ENCODE assay signal across 8 cellular contexts in genomic region chr6:30556714-30556963, GRCh38. TPM values are rescaled to one million over a fixed set of nuclear protein-coding genes. Genes with fewer than 3 reads are reported as not detected.
DNase-seq lines count a peak whose midpoint lies in the region; ATAC-seq and TF ChIP-seq lines count a peak whose summit lies in the region.

No MANE protein-coding gene starts in this region.

- H3K36me3 ChIP-seq in HAP-1 (replicated peaks): peaks cover 37% of the 10 kb centered on the region
- H3K36me3 ChIP-seq in WERI-Rb-1: peaks cover 67% of the 10 kb centered on the region
- H3K36me3 ChIP-seq in duodenal mucosa (ENCODE audit: control insufficient read depth in 1 of 2, insufficient read depth in 2 of 2, low read length in 2 of 2): peaks cover 0 to 32% of the 10 kb centered on the region in 2 donors
- H3K36me3 ChIP-seq in naive thymus-derived CD4-positive, alpha-beta T cell (ENCODE audit: control insufficient read depth in 2 of 3, insufficient read depth in 3 of 3, low read length in 3 of 3): peaks cover 0 to 43% (median 0%) of the 10 kb centered on the region in 3 experiments
- H3K36me3 ChIP-seq in subcutaneous abdominal adipose tissue (ENCODE audit: control insufficient read depth in 5 of 5, insufficient read depth in 5 of 5, low read length in 5 of 5): peaks cover 6 to 40% (median 28%) of the 10 kb centered on the region in 5 donors

- peaks cover 25 to 59% (median 45%) of the 10 kb centered on the region in 7 donors for H3K4me1 Mint-ChIP-seq in naive thymus-derived CD4-positive, alpha-beta T cell

- ATAC-seq in naive thymus-derived CD4-positive, alpha-beta T cell: no peak
- ATAC-seq in GM21723 (IDR thresholded peaks at IDR 0.05; ENCODE audit: unreplicated experiment) (no peak), GM21423 (IDR thresholded peaks at IDR 0.05; ENCODE audit: unreplicated experiment) (no peak)

- H3K27me3 ChIP-seq in HAP-1 (ENCODE audit: low read depth) (no peaks in the 10 kb centered on the region), WERI-Rb-1 (ENCODE audit: insufficient read depth, low read depth, severe bottlenecking) (no peaks in the 10 kb centered on the region), duodenal mucosa (ENCODE audit: control insufficient read depth in 1 of 2, insufficient read depth in 2 of 2, low read length in 2 of 2) (no peaks in the 10 kb centered on the region), subcutaneous abdominal adipose tissue (ENCODE audit: control insufficient read depth in 5 of 5, insufficient read depth in 4 of 5, low read length in 5 of 5) (no peaks in the 10 kb centered on the region)
- no peaks in the 10 kb centered on the region for H3K27me3 ChIP-seq in naive thymus-derived CD4-positive, alpha-beta T cell (ENCODE audit: control insufficient read depth in 2 of 2, insufficient read depth in 2 of 2, low read length in 2 of 2)

- H3K4me1 ChIP-seq in HAP-1 (peaks cover 10% of the 10 kb centered on the region), duodenal mucosa (ENCODE audit: control insufficient read depth in 1 of 2, insufficient read depth in 2 of 2, low read length in 2 of 2) (peaks cover 9 to 18% of the 10 kb centered on the region in 2 donors), subcutaneous abdominal adipose tissue (ENCODE audit: control insufficient read depth in 5 of 5, insufficient read depth in 5 of 5, low read length in 5 of 5) (peaks cover 6 to 35% (median 28%) of the 10 kb centered on the region in 5 donors)
- peaks cover 8 to 19% of the 10 kb centered on the region in 2 donors for H3K4me1 ChIP-seq in naive thymus-derived CD4-positive, alpha-beta T cell (ENCODE audit: control insufficient read depth in 2 of 2, insufficient read depth in 2 of 2, low read length in 2 of 2)

- peak overlapping the region; percentile 67 to 91 for H3K9ac ChIP-seq in duodenal mucosa (ENCODE audit: low read depth in 1 of 2, low read length in 2 of 2)
- H3K9ac ChIP-seq in subcutaneous abdominal adipose tissue (ENCODE audit: low read length in 5 of 5): peak overlapping the region; percentile 73 to 90 (median 77)

- no peak for TF ChIP-seq CTCF in WERI-Rb-1 (IDR thresholded peaks at IDR 0.05; ENCODE audit: low read depth, low read length)

- in situ Hi-C loops in HAP-1 (cut with MboI; ENCODE audit: low sequenced_read_pairs): no loop called here

- intact Hi-C loops in naive thymus-derived CD4-positive, alpha-beta T cell (cut with micrococcal nuclease): loop anchor here (1.0 to 5.0 kb wide), 18 partner anchors 12 to 1066 kb away; partner anchors contain the start of genes ABCF1 (in 2 of the 2), HLA-E (in 2 of the 2), MRPS18B (in 2 of the 2) and PPP1R10 (in 2 of the 2)

- H3K4me3 Mint-ChIP-seq in naive thymus-derived CD4-positive, alpha-beta T cell: peak overlapping the region; percentile 92 to 100 (median 98)

- H3K4me3 ChIP-seq in HAP-1 (peak overlapping the region; percentile 92), WERI-Rb-1 (ENCODE audit: low read depth, low read length) (peak overlapping the region; percentile 81), duodenal mucosa (ENCODE audit: low read depth in 1 of 2, low read length in 2 of 2) (peak overlapping the region; percentile 98 to 100), subcutaneous abdominal adipose tissue (ENCODE audit: low read depth in 1 of 5, low read length in 5 of 5) (peak overlapping the region; percentile 94 to 97 (median 97))
- peak overlapping the region; percentile 97 for H3K4me3 ChIP-seq in naive thymus-derived CD4-positive, alpha-beta T cell (ENCODE audit: low read length)

- POLR2A ChIA-PET in naive thymus-derived CD4-positive, alpha-beta T cell (lab: Charles Lee): interaction anchor here (0.9 to 7.0 kb wide), 18 partner anchors 8 to 231 kb away, joined by 3 to 108 read pairs (median 5); partner anchors contain the start of genes ABCF1, MRPS18B, PPP1R10 and TRIM39

- H3K9me3 ChIP-seq in HAP-1: no peaks in the 10 kb centered on the region
- H3K9me3 ChIP-seq in WERI-Rb-1 (ENCODE audit: severe bottlenecking): no peaks in the 10 kb centered on the region
- H3K9me3 ChIP-seq in duodenal mucosa (ENCODE audit: control insufficient read depth in 1 of 2, low read length in 2 of 2): no peaks in the 10 kb centered on the region
- H3K9me3 ChIP-seq in naive thymus-derived CD4-positive, alpha-beta T cell (ENCODE audit: control insufficient read depth in 2 of 3, low read length in 3 of 3): no peaks in the 10 kb centered on the region
- H3K9me3 ChIP-seq in subcutaneous abdominal adipose tissue (ENCODE audit: control insufficient read depth in 5 of 5, low read length in 5 of 5): no peaks in the 10 kb centered on the region

- peaks cover 4 to 23% (median 11%) of the 10 kb centered on the region in 5 donors for H3K36me3 Mint-ChIP-seq in naive thymus-derived CD4-positive, alpha-beta T cell

- DNase-seq in HAP-1 (ENCODE audit: low spot score in 2 of 2) (peak; percentile 79 to 88), WERI-Rb-1 (peak; percentile 88), SIG-M5 (lab: John Stamatoyannopoulos, UW) (no peak)
- DNase-seq in naive thymus-derived CD4-positive, alpha-beta T cell: peak in 7 of 9 donors; percentile 82 to 95 (median 93)

- peak overlapping the region; percentile 93 for H3K27ac ChIP-seq in WERI-Rb-1
- peak overlapping the region; percentile 99 for H3K27ac ChIP-seq in duodenal mucosa (ENCODE audit: low read depth, low read length)
- H3K27ac ChIP-seq in naive thymus-derived CD4-positive, alpha-beta T cell (ENCODE audit: low read depth, low read length): peak overlapping the region; percentile 97
- H3K27ac ChIP-seq in subcutaneous abdominal adipose tissue (ENCODE audit: low read depth, low read length): peak overlapping the region; percentile 87

- no peaks in the 10 kb centered on the region for H3K27me3 Mint-ChIP-seq in naive thymus-derived CD4-positive, alpha-beta T cell

- CTCF ChIA-PET in naive thymus-derived CD4-positive, alpha-beta T cell (lab: Charles Lee): interaction anchor here (0.5 to 5.1 kb wide), 5 partner anchors 10 to 96 kb away, joined by 3 to 41 read pairs (median 4); no protein-coding TSS in a partner anchor

- peak overlapping the region; percentile 98 to 100 (median 99) for H3K27ac Mint-ChIP-seq in naive thymus-derived CD4-positive, alpha-beta T cell

- H3K9me3 Mint-ChIP-seq in naive thymus-derived CD4-positive, alpha-beta T cell: peaks cover 0 to 5% (median 0%) of the 10 kb centered on the region in 11 donors

RNA-seq across cellular contexts. Expression of gene GNL1, which starts 0.3 kb away (rescaled TPM):
- 100 to 1,000 TPM in 2 of 5 experiments, 10 to 100 TPM in 3; 56.0 to 190 (median 73.1) TPM for total RNA-seq in naive thymus-derived CD4-positive, alpha-beta T cell
- 10 to 100 TPM; 27.7 to 29.6 TPM for polyA plus RNA-seq in naive thymus-derived CD4-positive, alpha-beta T cell

RNA-seq across cellular contexts. Expression of gene PRR3, which starts 0.5 kb away (rescaled TPM):
- total RNA-seq in naive thymus-derived CD4-positive, alpha-beta T cell: 10 to 100 TPM; 14.1 to 29.4 (median 23.3) TPM
- polyA plus RNA-seq in naive thymus-derived CD4-positive, alpha-beta T cell: 10 to 100 TPM; 11.1 to 14.4 TPM

RNA-seq across cellular contexts. Expression of gene ABCF1, which starts 14.6 kb away (rescaled TPM):
- 100 to 1,000 TPM in 1 of 5 experiments, 10 to 100 TPM in 4; 65.1 to 116 (median 86.6) TPM for total RNA-seq in naive thymus-derived CD4-positive, alpha-beta T cell
- polyA plus RNA-seq in naive thymus-derived CD4-positive, alpha-beta T cell: 10 to 100 TPM; 25.2 to 45.5 TPM
